1 cellular context compared by ENCODE assay signal in genomic region chr19:42529248-42529764, GRCh38.
TF ChIP-seq lines count a peak whose summit lies in the region.

No MANE protein-coding gene starts in this region.

TF ChIP-seq in HepG2, 621 proteins besides CTCF, POLR2A, EP300 and RAD21 (continued from another document and continues in another):
- TF ChIP-seq ARID4A (CRISPR knock-in tag; IDR thresholded peaks at IDR 0.05; ENCODE audit: borderline replicate concordance): 0 out of 2 replicates have a peak, but pooled peaks have one; percentile 13
- TF ChIP-seq ISL2 (CRISPR knock-in tag; IDR thresholded peaks at IDR 0.05): peak; percentile 58; the same call in 1 of the 2 replicates
- peak; percentile 69; the same call in 1 of the 2 replicates for TF ChIP-seq ZNF580 (CRISPR knock-in tag; IDR thresholded peaks at IDR 0.05; ENCODE audit: borderline replicate concordance, low read depth)
- peak; percentile 86 for TF ChIP-seq ZKSCAN5 (CRISPR knock-in tag; IDR thresholded peaks at IDR 0.05)
- no peak for TF ChIP-seq ZNF619 (CRISPR knock-in tag; IDR thresholded peaks at IDR 0.05)
- no peak for TF ChIP-seq ZNF850 (CRISPR knock-in tag; conservative IDR thresholded peaks at IDR 0.05)
- TF ChIP-seq FOXA3 (CRISPR knock-in tag; IDR thresholded peaks at IDR 0.05): peak; percentile 42
- TF ChIP-seq POGZ (CRISPR knock-in tag; IDR thresholded peaks at IDR 0.05): 0 out of 2 replicates have a peak, but pooled peaks have one; percentile 22
- peak; percentile 67 for TF ChIP-seq RXRB (CRISPR knock-in tag; IDR thresholded peaks at IDR 0.05; ENCODE audit: borderline replicate concordance)
- TF ChIP-seq TFDP1 (CRISPR knock-in tag; IDR thresholded peaks at IDR 0.05; ENCODE audit: borderline replicate concordance): no peak
- no peak for TF ChIP-seq ZBTB10 (CRISPR knock-in tag; IDR thresholded peaks at IDR 0.05; ENCODE audit: borderline replicate concordance)
- TF ChIP-seq GABPB1 (CRISPR knock-in tag; IDR thresholded peaks at IDR 0.05): peak; percentile 35
- no peak for TF ChIP-seq ZNF224 (CRISPR knock-in tag; IDR thresholded peaks at IDR 0.05)
- TF ChIP-seq TEAD3 (CRISPR knock-in tag; optimal IDR thresholded peaks at IDR 0.05; ENCODE audit: borderline replicate concordance): peak; percentile 88
- TF ChIP-seq GMEB1 (CRISPR knock-in tag; IDR thresholded peaks at IDR 0.05; ENCODE audit: borderline replicate concordance): no peak
- peak in 1 of 2 experiments; percentile 71; a peak in 1 of 4 replicates for TF ChIP-seq KLF16 (CRISPR knock-in tag; IDR thresholded peaks at IDR 0.05)
- no peak for TF ChIP-seq FUBP1 (CRISPR knock-in tag; IDR thresholded peaks at IDR 0.05; ENCODE audit: borderline replicate concordance)
- peak; percentile 56; the same call in 1 of the 2 replicates for TF ChIP-seq PRDM10 (CRISPR knock-in tag; IDR thresholded peaks at IDR 0.05; ENCODE audit: low read depth)
- TF ChIP-seq SAP130 (CRISPR knock-in tag; IDR thresholded peaks at IDR 0.05; ENCODE audit: low read depth): peak; percentile 60
- peak; percentile 70; the same call in 1 of the 2 replicates for TF ChIP-seq KLF6 (CRISPR knock-in tag; IDR thresholded peaks at IDR 0.05)
- 0 out of 2 replicates have a peak, but pooled peaks have one; percentile 62 for TF ChIP-seq BCL6 (CRISPR knock-in tag; IDR thresholded peaks at IDR 0.05)
- no peak for TF ChIP-seq ZNF652 (CRISPR knock-in tag; IDR thresholded peaks at IDR 0.05; ENCODE audit: borderline replicate concordance, low read depth)
- TF ChIP-seq ZNF687 (CRISPR knock-in tag; IDR thresholded peaks at IDR 0.05): peak; percentile 78
- TF ChIP-seq PLSCR1 (CRISPR knock-in tag; IDR thresholded peaks at IDR 0.05; ENCODE audit: borderline replicate concordance): no peak
- no peak for TF ChIP-seq ZNF747 (CRISPR knock-in tag; IDR thresholded peaks at IDR 0.05; ENCODE audit: borderline replicate concordance)
- no peak for TF ChIP-seq ZNF282 (IDR thresholded peaks at IDR 0.05; ENCODE audit: partially characterized antibody)
- no peak for TF ChIP-seq DZIP1 (CRISPR knock-in tag; IDR thresholded peaks at IDR 0.05)
- no peak for TF ChIP-seq MTA3 (CRISPR knock-in tag; IDR thresholded peaks at IDR 0.05)
- TF ChIP-seq KDM5B (CRISPR knock-in tag; IDR thresholded peaks at IDR 0.05; ENCODE audit: borderline replicate concordance): 0 out of 2 replicates have a peak, but pooled peaks have one; percentile 37
